21 cellular contexts compared by ENCODE assay signal in the genomic region with DNA sequence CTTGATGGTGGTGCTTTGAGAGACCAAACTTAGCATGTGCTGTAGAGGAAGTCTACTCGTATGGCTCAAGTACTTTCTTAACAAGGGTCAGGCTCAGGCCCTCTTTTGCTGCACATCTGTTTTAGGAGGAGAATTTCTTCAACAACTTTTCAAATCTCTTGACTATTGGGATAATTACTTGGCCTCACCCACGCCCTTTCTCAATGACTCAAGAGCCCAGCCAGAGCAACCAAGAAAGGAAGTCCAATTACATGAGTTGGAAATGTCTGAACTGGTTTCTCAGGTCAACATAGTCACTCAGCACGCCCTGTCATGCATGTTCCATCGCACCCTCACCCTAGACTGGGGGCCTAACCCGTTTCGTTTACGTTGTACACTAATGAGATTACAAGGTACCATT. TPM values are rescaled to one million over a fixed set of nuclear protein-coding genes. Genes with fewer than 3 reads are reported as not detected.
DNase-seq lines count a peak whose midpoint lies in the region; ATAC-seq, FAIRE-seq and TF ChIP-seq lines count a peak whose summit lies in the region.
"Had no signal": no experiment of that assay in that cellular context is flagged by ENCODE, and none has a peak within 500 bp of the region (broad histone marks: within the 10 kb centered on the region; RNA-seq: fewer than 3 reads in every experiment).

No MANE protein-coding gene starts in this region.

- no peak for ATAC-seq in pancreas
- ATAC-seq: HCT116 had no signal

- no peaks in the 10 kb centered on the region for H3K27me3 ChIP-seq in pancreas
- H3K27me3 ChIP-seq: MG63, Peyer's patch, thyroid gland had no signal

- peaks cover 24% of the 10 kb centered on the region for H3K4me1 Mint-ChIP-seq in osteocyte (ENCODE audit: unreplicated experiment)

- H3K36me3 ChIP-seq in pancreas, result no peaks in the 10 kb centered on the region
- H3K36me3 ChIP-seq: MG63, Peyer's patch, thyroid gland had no signal

- H3K4me3 ChIP-seq in epithelial cell of esophagus (ENCODE audit: low read length) (no peak overlapping the region), pancreas (no peak overlapping the region)
- H3K4me3 ChIP-seq: MG63, Peyer's patch, SK-N-MC, thyroid gland had no signal

- H3K9me3 Mint-ChIP-seq in osteocyte (ENCODE audit: unreplicated experiment), result no peaks in the 10 kb centered on the region
- H3K9me3 Mint-ChIP-seq: stimulated activated effector memory CD8-positive, alpha-beta T cell treated with anti-CD3 and anti-CD28 coated beads, Interleukin-12 subunit alpha, Interleukin-12 subunit beta, amount 100 ng/mL, for 72 hours had no signal

- H3K36me3 Mint-ChIP-seq in osteocyte (ENCODE audit: unreplicated experiment), result no peaks in the 10 kb centered on the region
- H3K36me3 Mint-ChIP-seq: stimulated activated effector memory CD8-positive, alpha-beta T cell treated with anti-CD3 and anti-CD28 coated beads, Interleukin-12 subunit alpha, Interleukin-12 subunit beta, amount 100 ng/mL, for 72 hours had no signal

- no peak overlapping the region for H3K4me3 Mint-ChIP-seq in osteocyte (ENCODE audit: unreplicated experiment)
- H3K4me3 Mint-ChIP-seq: stimulated activated effector memory CD8-positive, alpha-beta T cell treated with anti-CD3 and anti-CD28 coated beads, Interleukin-12 subunit alpha, Interleukin-12 subunit beta, amount 100 ng/mL, for 72 hours had no signal

- H3K27ac ChIP-seq in pancreas, result no peak overlapping the region
- H3K27ac ChIP-seq: Peyer's patch, SK-N-MC, thyroid gland had no signal

- 69 to 83% methylated on average over 7 of the region's 7 CpGs for WGBS in pancreas, 2 donors

- H3K4me1 ChIP-seq in pancreas, result peaks cover 0 to 3% (median 0%) of the 10 kb centered on the region in 3 donors
- H3K4me1 ChIP-seq: Peyer's patch, thyroid gland had no signal

- no peak for FAIRE-seq in pancreas (lab: Jason Lieb, UNC)
- FAIRE-seq: colon had no signal

- peak overlapping the region; percentile 69 for H3K27ac Mint-ChIP-seq in osteocyte (ENCODE audit: unreplicated experiment)
- H3K27ac Mint-ChIP-seq: stimulated activated effector memory CD8-positive, alpha-beta T cell treated with anti-CD3 and anti-CD28 coated beads, Interleukin-12 subunit alpha, Interleukin-12 subunit beta, amount 100 ng/mL, for 72 hours had no signal

- DNase-seq in AG20443 (ENCODE audit: low spot score) (peak; percentile 40), HPDE6-E6E7 (ENCODE audit: extremely low spot score) (peak; percentile 40), epithelial cell of esophagus (ENCODE audit: low read depth) (peak; percentile 92), osteocyte (ENCODE audit: extremely low spot score, unreplicated experiment) (no peak), NOMO-1 treated with DMSO at 0.1 percent for 48 hours (lab: John Stamatoyannopoulos, UW; ENCODE audit: unreplicated experiment) (no peak), pancreas (no peak), inferior parietal cortex (ENCODE audit: extremely low spot score) (no peak), NCI-H1694 treated with DMSO at 0.1 percent for 48 hours (lab: John Stamatoyannopoulos, UW) (no peak)
- DNase-seq: activated CD8-positive, alpha-beta memory T cell treated with anti-CD3 and anti-CD28 coated beads for 24 hours; activated naive CD4-positive, alpha-beta T cell treated with anti-CD3 and anti-CD28 coated beads, Interleukin-2, amount 50 U/mL, for 16 hours; activated T-cell treated with anti-CD3 and anti-CD28 coated beads, Interleukin-2, amount 50 U/mL, for 48 hours; DND-41; MG63; NCI-H146; Peyer's patch; T-helper 9 cell had no signal

- no peaks in the 10 kb centered on the region for H3K27me3 Mint-ChIP-seq in osteocyte (ENCODE audit: unreplicated experiment)

- intact Hi-C loops in pancreas (cut with DNase I), result loop anchor here in 2 of 3 donors (5.0 to 10.0 kb wide), 2 partner anchors 118 to 121 kb away; no protein-coding TSS in a partner anchor

- no peaks in the 10 kb centered on the region for H3K9me3 ChIP-seq in pancreas
- H3K9me3 ChIP-seq: MG63, Peyer's patch, thyroid gland had no signal

- no peak for TF ChIP-seq CTCF in epithelial cell of esophagus (IDR thresholded peaks at IDR 0.05; ENCODE audit: insufficient read depth, low read depth, low read length, missing control alignments)
- no peak for TF ChIP-seq CTCF in osteocyte (IDR thresholded peaks at IDR 0.05)
- no peak for TF ChIP-seq CTCF in pancreas (IDR thresholded peaks at IDR 0.05)

RNA-seq across cellular contexts. Expression of a gene that starts 44.8 kb away (rescaled TPM):
- total RNA-seq in osteocyte, result 23.5 and 32.1 TPM in 2 replicates
- 10 to 100 TPM; 10.6 to 20.1 (median 14.6) TPM for total RNA-seq in pancreas
- 10 to 100 TPM in 1 of 2 donors, 1 to 10 TPM in 1; 6.6 to 10.3 TPM for polyA plus RNA-seq in pancreas

Comparison
In these comparisons a context has a peak if more than half of its experiments do, and no peak if none do; other contexts are left out.
1. DNase-seq: peak in AG20443 (single experiment), HPDE6-E6E7 (single experiment) and epithelial cell of esophagus (single experiment); none in osteocyte (single experiment), NOMO-1 treated with DMSO at 0.1 percent for 48 hours (single experiment), pancreas (0 of 6), inferior parietal cortex (single experiment) and NCI-H1694 treated with DMSO at 0.1 percent for 48 hours (single experiment).